1 cellular context compared by ENCODE assay signal in the genomic region with DNA sequence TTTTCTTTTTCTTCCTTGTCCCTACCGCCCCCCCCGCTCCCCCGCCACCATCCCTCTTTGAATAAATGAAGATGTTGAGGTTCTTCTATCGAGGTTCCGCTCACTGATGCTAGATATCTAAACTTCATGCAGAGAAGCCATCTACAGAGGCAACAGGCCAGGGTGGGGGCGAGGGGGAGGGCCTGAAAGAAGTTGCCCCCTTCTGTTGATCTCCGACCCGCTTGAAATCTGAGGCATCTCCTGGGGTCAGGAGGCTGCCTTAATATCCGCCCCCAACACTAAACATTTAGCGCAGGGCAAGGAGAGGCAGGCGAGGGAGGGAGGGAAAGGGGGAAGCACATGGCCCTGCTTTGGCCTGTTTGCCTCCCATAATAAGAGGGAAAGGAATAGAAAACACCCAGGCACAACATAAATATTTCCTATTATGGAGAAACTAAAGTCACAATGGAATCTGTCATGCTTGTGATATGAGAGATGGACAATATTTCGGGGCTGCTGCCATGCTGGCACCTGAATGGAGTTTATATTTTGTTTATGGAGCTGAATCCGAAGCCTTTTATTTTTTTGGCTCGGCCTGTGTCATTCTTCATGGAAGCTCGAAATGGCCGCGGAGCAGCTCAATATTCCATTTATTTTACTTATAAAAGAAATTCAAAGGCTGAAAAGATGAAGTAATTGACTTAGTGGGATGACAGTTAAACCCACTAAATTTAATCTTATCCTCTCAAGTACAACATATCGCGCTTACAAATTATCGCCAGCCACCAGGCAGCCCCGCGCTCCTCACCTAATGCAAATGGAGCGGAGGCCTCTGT.
TF ChIP-seq lines count a peak whose summit lies in the region.

No MANE protein-coding gene starts in this region.

TF ChIP-seq in GM12878, 131 proteins besides CTCF, POLR2A, EP300 and RAD21 (continued from another document):
- TF ChIP-seq, protein P1, sequence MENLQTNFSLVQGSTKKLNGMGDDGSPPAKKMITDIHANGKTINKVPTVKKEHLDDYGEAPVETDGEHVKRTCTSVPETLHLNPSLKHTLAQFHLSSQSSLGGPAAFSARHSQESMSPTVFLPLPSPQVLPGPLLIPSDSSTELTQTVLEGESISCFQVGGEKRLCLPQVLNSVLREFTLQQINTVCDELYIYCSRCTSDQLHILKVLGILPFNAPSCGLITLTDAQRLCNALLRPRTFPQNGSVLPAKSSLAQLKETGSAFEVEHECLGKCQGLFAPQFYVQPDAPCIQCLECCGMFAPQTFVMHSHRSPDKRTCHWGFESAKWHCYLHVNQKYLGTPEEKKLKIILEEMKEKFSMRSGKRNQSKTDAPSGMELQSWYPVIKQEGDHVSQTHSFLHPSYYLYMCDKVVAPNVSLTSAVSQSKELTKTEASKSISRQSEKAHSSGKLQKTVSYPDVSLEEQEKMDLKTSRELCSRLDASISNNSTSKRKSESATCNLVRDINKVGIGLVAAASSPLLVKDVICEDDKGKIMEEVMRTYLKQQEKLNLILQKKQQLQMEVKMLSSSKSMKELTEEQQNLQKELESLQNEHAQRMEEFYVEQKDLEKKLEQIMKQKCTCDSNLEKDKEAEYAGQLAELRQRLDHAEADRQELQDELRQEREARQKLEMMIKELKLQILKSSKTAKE (IDR thresholded peaks at IDR 0.05; ENCODE audit: low read depth, poor library complexity, severe bottlenecking): no peak
- TF ChIP-seq, protein P2, sequence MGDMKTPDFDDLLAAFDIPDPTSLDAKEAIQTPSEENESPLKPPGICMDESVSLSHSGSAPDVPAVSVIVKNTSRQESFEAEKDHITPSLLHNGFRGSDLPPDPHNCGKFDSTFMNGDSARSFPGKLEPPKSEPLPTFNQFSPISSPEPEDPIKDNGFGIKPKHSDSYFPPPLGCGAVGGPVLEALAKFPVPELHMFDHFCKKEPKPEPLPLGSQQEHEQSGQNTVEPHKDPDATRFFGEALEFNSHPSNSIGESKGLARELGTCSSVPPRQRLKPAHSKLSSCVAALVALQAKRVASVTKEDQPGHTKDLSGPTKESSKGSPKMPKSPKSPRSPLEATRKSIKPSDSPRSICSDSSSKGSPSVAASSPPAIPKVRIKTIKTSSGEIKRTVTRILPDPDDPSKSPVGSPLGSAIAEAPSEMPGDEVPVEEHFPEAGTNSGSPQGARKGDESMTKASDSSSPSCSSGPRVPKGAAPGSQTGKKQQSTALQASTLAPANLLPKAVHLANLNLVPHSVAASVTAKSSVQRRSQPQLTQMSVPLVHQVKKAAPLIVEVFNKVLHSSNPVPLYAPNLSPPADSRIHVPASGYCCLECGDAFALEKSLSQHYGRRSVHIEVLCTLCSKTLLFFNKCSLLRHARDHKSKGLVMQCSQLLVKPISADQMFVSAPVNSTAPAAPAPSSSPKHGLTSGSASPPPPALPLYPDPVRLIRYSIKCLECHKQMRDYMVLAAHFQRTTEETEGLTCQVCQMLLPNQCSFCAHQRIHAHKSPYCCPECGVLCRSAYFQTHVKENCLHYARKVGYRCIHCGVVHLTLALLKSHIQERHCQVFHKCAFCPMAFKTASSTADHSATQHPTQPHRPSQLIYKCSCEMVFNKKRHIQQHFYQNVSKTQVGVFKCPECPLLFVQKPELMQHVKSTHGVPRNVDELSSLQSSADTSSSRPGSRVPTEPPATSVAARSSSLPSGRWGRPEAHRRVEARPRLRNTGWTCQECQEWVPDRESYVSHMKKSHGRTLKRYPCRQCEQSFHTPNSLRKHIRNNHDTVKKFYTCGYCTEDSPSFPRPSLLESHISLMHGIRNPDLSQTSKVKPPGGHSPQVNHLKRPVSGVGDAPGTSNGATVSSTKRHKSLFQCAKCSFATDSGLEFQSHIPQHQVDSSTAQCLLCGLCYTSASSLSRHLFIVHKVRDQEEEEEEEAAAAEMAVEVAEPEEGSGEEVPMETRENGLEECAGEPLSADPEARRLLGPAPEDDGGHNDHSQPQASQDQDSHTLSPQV (IDR thresholded peaks at IDR 0.05): no peak
- TF ChIP-seq, protein P3, sequence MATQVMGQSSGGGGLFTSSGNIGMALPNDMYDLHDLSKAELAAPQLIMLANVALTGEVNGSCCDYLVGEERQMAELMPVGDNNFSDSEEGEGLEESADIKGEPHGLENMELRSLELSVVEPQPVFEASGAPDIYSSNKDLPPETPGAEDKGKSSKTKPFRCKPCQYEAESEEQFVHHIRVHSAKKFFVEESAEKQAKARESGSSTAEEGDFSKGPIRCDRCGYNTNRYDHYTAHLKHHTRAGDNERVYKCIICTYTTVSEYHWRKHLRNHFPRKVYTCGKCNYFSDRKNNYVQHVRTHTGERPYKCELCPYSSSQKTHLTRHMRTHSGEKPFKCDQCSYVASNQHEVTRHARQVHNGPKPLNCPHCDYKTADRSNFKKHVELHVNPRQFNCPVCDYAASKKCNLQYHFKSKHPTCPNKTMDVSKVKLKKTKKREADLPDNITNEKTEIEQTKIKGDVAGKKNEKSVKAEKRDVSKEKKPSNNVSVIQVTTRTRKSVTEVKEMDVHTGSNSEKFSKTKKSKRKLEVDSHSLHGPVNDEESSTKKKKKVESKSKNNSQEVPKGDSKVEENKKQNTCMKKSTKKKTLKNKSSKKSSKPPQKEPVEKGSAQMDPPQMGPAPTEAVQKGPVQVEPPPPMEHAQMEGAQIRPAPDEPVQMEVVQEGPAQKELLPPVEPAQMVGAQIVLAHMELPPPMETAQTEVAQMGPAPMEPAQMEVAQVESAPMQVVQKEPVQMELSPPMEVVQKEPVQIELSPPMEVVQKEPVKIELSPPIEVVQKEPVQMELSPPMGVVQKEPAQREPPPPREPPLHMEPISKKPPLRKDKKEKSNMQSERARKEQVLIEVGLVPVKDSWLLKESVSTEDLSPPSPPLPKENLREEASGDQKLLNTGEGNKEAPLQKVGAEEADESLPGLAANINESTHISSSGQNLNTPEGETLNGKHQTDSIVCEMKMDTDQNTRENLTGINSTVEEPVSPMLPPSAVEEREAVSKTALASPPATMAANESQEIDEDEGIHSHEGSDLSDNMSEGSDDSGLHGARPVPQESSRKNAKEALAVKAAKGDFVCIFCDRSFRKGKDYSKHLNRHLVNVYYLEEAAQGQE (IDR thresholded peaks at IDR 0.05; ENCODE audit: low read depth, low read length): no peak
- TF ChIP-seq ZNF384 (IDR thresholded peaks at IDR 0.05; ENCODE audit: borderline replicate concordance, low read depth, low read length) (no peak), ZNF274 (IDR thresholded peaks at IDR 0.05; ENCODE audit: insufficient read depth, insufficient read length) (no peak), SUZ12 (IDR thresholded peaks at IDR 0.05; ENCODE audit: unreplicated experiment) (no peak), MYB (IDR thresholded peaks at IDR 0.05; ENCODE audit: borderline replicate concordance, low read depth, low read length) (no peak)
- TF ChIP-seq, protein P4, sequence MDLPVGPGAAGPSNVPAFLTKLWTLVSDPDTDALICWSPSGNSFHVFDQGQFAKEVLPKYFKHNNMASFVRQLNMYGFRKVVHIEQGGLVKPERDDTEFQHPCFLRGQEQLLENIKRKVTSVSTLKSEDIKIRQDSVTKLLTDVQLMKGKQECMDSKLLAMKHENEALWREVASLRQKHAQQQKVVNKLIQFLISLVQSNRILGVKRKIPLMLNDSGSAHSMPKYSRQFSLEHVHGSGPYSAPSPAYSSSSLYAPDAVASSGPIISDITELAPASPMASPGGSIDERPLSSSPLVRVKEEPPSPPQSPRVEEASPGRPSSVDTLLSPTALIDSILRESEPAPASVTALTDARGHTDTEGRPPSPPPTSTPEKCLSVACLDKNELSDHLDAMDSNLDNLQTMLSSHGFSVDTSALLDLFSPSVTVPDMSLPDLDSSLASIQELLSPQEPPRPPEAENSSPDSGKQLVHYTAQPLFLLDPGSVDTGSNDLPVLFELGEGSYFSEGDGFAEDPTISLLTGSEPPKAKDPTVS (IDR thresholded peaks at IDR 0.05; ENCODE audit: low read depth, low read length): no peak
